In the genomic region with DNA sequence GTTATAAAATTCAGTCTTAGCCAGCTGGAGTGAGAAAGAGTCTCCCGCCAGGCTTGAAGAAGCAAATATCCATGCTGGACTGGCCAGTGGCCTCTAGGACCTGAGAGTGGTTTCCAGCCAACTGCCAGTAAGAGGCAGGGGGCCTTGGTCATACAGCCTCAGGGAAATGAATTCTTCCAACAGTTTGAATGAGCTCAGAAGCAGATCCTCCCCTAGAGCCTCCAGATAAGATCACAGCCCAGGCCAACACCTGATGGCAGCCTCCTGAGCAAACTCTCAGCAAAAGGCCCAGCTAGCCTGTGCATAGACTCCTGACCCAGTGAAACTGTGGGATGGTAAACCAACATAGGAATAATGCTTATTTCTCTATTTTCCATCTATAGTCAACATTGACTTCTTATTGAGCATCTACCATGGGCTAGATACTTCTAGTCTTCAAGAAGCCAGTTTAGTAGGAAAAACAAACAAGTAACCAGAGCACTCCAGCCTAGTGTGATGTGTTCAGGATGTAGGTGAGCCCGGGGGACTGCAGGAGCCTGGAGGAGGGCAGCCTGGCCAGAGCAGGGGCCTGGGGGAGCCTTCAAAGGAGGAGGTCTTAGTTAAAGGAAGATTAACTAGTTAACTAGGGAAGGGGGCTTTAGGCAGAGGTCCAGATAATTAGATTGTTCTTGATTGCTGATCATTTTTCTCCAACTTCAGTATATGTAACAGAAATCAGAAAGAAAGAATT, we compare ENCODE assay signal across 20 cellular contexts.
DNase-seq lines count a peak whose midpoint lies in the region; ATAC-seq, FAIRE-seq and TF ChIP-seq lines count a peak whose summit lies in the region.
"Had no signal": no experiment of that assay in that cellular context is flagged by ENCODE, and none has a peak within 500 bp of the region (broad histone marks: within the 10 kb centered on the region; RNA-seq: fewer than 3 reads in every experiment).

No MANE protein-coding gene starts in this region.

- peaks cover 37% of the 10 kb centered on the region for H3K4me1 ChIP-seq in CD4-positive, alpha-beta memory T cell (ENCODE audit: insufficient read depth, low read length)
- H3K4me1 ChIP-seq in esophagus muscularis mucosa: peaks cover 0 to 7% (median 2%) of the 10 kb centered on the region in 4 donors
- H3K4me1 ChIP-seq: pancreas had no signal

- no peaks in the 10 kb centered on the region for H3K27me3 Mint-ChIP-seq in CD4-positive, alpha-beta memory T cell
- no peaks in the 10 kb centered on the region for H3K27me3 Mint-ChIP-seq in IgD-negative memory B cell
- H3K27me3 Mint-ChIP-seq in activated naive CD8-positive, alpha-beta T cell treated with anti-CD3 and anti-CD28 coated beads, Interleukin-2, amount 10 ng/mL, durations not matched to agents 7 days and 5 days: no peaks in the 10 kb centered on the region
- H3K27me3 Mint-ChIP-seq in natural killer cell treated with Interleukin-12 subunit alpha and Interleukin-12 subunit beta and Interleukin-15 and Interleukin-18, amount 100 ng/mL, for 72 hours: no peaks in the 10 kb centered on the region

- ATAC-seq in activated naive CD8-positive, alpha-beta T cell treated with anti-CD3 and anti-CD28 coated beads, Interleukin-2, amount 10 ng/mL, durations not matched to agents 7 days and 5 days (ENCODE audit: low read depth): no peak
- ATAC-seq in natural killer cell treated with Interleukin-12 subunit alpha and Interleukin-12 subunit beta and Interleukin-15 and Interleukin-18, amount 100 ng/mL, for 72 hours: no peak
- ATAC-seq: GM23338, HepG2, pancreas had no signal

- no peaks in the 10 kb centered on the region for H3K9me3 ChIP-seq in CD4-positive, alpha-beta memory T cell (ENCODE audit: control insufficient read depth in 1 of 2, low read length in 2 of 2)
- H3K9me3 ChIP-seq in esophagus muscularis mucosa: no peaks in the 10 kb centered on the region
- H3K9me3 ChIP-seq: pancreas had no signal

- no peaks in the 10 kb centered on the region for H3K27me3 ChIP-seq in CD4-positive, alpha-beta memory T cell (ENCODE audit: insufficient read depth, low read length)
- H3K27me3 ChIP-seq in esophagus muscularis mucosa: no peaks in the 10 kb centered on the region
- H3K27me3 ChIP-seq: MG63, pancreas had no signal

- H3K27ac Mint-ChIP-seq in CD4-positive, alpha-beta memory T cell: peak overlapping the region; percentile 75 to 95 (median 90)
- peak overlapping the region; percentile 42 to 86 (median 58) for H3K27ac Mint-ChIP-seq in IgD-negative memory B cell
- H3K27ac Mint-ChIP-seq in activated naive CD8-positive, alpha-beta T cell treated with anti-CD3 and anti-CD28 coated beads, Interleukin-2, amount 10 ng/mL, durations not matched to agents 7 days and 5 days: peak overlapping the region; percentile 60
- H3K27ac Mint-ChIP-seq in natural killer cell treated with Interleukin-12 subunit alpha and Interleukin-12 subunit beta and Interleukin-15 and Interleukin-18, amount 100 ng/mL, for 72 hours: peak overlapping the region; percentile 88 to 94
- H3K27ac Mint-ChIP-seq: activated T-helper 1 cell treated with anti-CD3 and anti-CD28 coated beads, Interleukin-12 subunit alpha, Interleukin-12 subunit beta, Interleukin-2, Interleukin-4 antibody, amounts not matched to agents 30 ng/mL and 10 ng/mL and 1 ng/mL, durations not matched to agents 14 hours and 24 hours and 36 hours; GM23338 had no signal

- 73% methylated on average over 2 of the region's 2 CpGs for WGBS in esophagus muscularis mucosa

- H3K4me3 ChIP-seq in CD4-positive, alpha-beta memory T cell (ENCODE audit: low read length in 2 of 2): peak overlapping the region in 1 of 2 donors; percentile 15
- no peak overlapping the region for H3K4me3 ChIP-seq in esophagus muscularis mucosa
- H3K4me3 ChIP-seq: GM23338, MG63, pancreas had no signal

- peaks cover 30 to 60% (median 47%) of the 10 kb centered on the region in 4 donors for H3K4me1 Mint-ChIP-seq in CD4-positive, alpha-beta memory T cell
- H3K4me1 Mint-ChIP-seq in IgD-negative memory B cell: peaks cover 25 to 32% (median 26%) of the 10 kb centered on the region in 3 donors
- H3K4me1 Mint-ChIP-seq in activated naive CD8-positive, alpha-beta T cell treated with anti-CD3 and anti-CD28 coated beads, Interleukin-2, amount 10 ng/mL, durations not matched to agents 7 days and 5 days: peaks cover 17% of the 10 kb centered on the region
- H3K4me1 Mint-ChIP-seq in natural killer cell treated with Interleukin-12 subunit alpha and Interleukin-12 subunit beta and Interleukin-15 and Interleukin-18, amount 100 ng/mL, for 72 hours (ENCODE audit: low read depth in 2 of 2): peaks cover 69 to 74% of the 10 kb centered on the region in 2 donors

- peak overlapping the region in 7 of 8 donors; percentile 68 to 88 (median 80) for H3K4me3 Mint-ChIP-seq in CD4-positive, alpha-beta memory T cell
- H3K4me3 Mint-ChIP-seq in IgD-negative memory B cell: peak overlapping the region; percentile 53 to 85 (median 76)
- H3K4me3 Mint-ChIP-seq in activated naive CD8-positive, alpha-beta T cell treated with anti-CD3 and anti-CD28 coated beads, Interleukin-2, amount 10 ng/mL, durations not matched to agents 7 days and 5 days: peak overlapping the region; percentile 1
- H3K4me3 Mint-ChIP-seq in natural killer cell treated with Interleukin-12 subunit alpha and Interleukin-12 subunit beta and Interleukin-15 and Interleukin-18, amount 100 ng/mL, for 72 hours: peak overlapping the region; percentile 70
- H3K4me3 Mint-ChIP-seq: activated T-helper 1 cell treated with anti-CD3 and anti-CD28 coated beads, Interleukin-12 subunit alpha, Interleukin-12 subunit beta, Interleukin-2, Interleukin-4 antibody, amounts not matched to agents 30 ng/mL and 10 ng/mL and 1 ng/mL, durations not matched to agents 14 hours and 24 hours and 36 hours; GM23338 had no signal

- no peak for DNase-seq in CD4-positive, alpha-beta memory T cell
- no peak for DNase-seq in activated naive CD8-positive, alpha-beta T cell treated with anti-CD3 and anti-CD28 coated beads, Interleukin-2, amount 10 ng/mL, durations not matched to agents 7 days and 5 days
- DNase-seq in natural killer cell treated with Interleukin-12 subunit alpha and Interleukin-12 subunit beta and Interleukin-15 and Interleukin-18, amount 100 ng/mL, for 72 hours (ENCODE audit: low spot score): no peak
- DNase-seq in D721Med (ENCODE audit: insufficient read length, low spot score) (no peak), OCI-M2 (lab: John Stamatoyannopoulos, UW; ENCODE audit: unreplicated experiment) (no peak), esophagus muscularis mucosa (ENCODE audit: extremely low spot score) (no peak), NCI-H2081 treated with DMSO at 0.1 percent for 48 hours (lab: John Stamatoyannopoulos, UW) (no peak)
- DNase-seq: activated CD4-positive, alpha-beta T cell treated with anti-CD3 and anti-CD28 coated beads, Interleukin-2, amount 50 U/mL, for 48 hours; anterior cingulate cortex; effector CD8-positive, alpha-beta T cell; head of caudate nucleus; MG63; NCI-H146; NCI-H2227 treated with DMSO at 0.1 percent for 48 hours; pancreas; stimulated activated CD4-positive, alpha-beta T cell treated with anti-CD3 and anti-CD28 coated beads, Interleukin-2, amount 100 ng/mL, for 24 hours had no signal

- CTCF ChIA-PET in CD4-positive, alpha-beta memory T cell (lab: Charles Lee; ENCODE audit: partially characterized antibody): interaction anchor here (0.7 to 2.5 kb wide), 3 partner anchors 12 to 128 kb away, joined by 3 to 11 read pairs (median 4); partner anchors contain the start of gene EGR2

- H3K27ac ChIP-seq in CD4-positive, alpha-beta memory T cell (ENCODE audit: low read depth, low read length): peak overlapping the region; percentile 11
- no peak overlapping the region for H3K27ac ChIP-seq in esophagus muscularis mucosa (replicated peaks in 1 of 4)
- H3K27ac ChIP-seq: pancreas had no signal

- POLR2A ChIA-PET in CD4-positive, alpha-beta memory T cell (lab: Charles Lee; ENCODE audit: partially characterized antibody): interaction anchor here (0.6 to 2.9 kb wide), 8 partner anchors 8 to 493 kb away, joined by 3 to 16 read pairs (median 6); partner anchors contain the start of gene ADO
- POLR2A ChIA-PET in activated naive CD8-positive, alpha-beta T cell treated with anti-CD3 and anti-CD28 coated beads, Interleukin-2, amount 10 ng/mL, durations not matched to agents 7 days and 5 days (lab: Charles Lee): no interaction called here

- no peak for TF ChIP-seq EP300 in esophagus muscularis mucosa (IDR thresholded peaks at IDR 0.05)

- no peaks in the 10 kb centered on the region for H3K36me3 ChIP-seq in CD4-positive, alpha-beta memory T cell (ENCODE audit: insufficient read depth, low read length)
- no peaks in the 10 kb centered on the region for H3K36me3 ChIP-seq in esophagus muscularis mucosa
- H3K36me3 ChIP-seq: MG63, pancreas had no signal

- H3K9me3 Mint-ChIP-seq in CD4-positive, alpha-beta memory T cell: peaks cover 0 to 11% (median 4%) of the 10 kb centered on the region in 8 donors
- peaks cover 2 to 9% (median 2%) of the 10 kb centered on the region in 3 donors for H3K9me3 Mint-ChIP-seq in IgD-negative memory B cell
- peaks cover 11% of the 10 kb centered on the region for H3K9me3 Mint-ChIP-seq in activated naive CD8-positive, alpha-beta T cell treated with anti-CD3 and anti-CD28 coated beads, Interleukin-2, amount 10 ng/mL, durations not matched to agents 7 days and 5 days
- peaks cover 14% of the 10 kb centered on the region for H3K9me3 Mint-ChIP-seq in natural killer cell treated with Interleukin-12 subunit alpha and Interleukin-12 subunit beta and Interleukin-15 and Interleukin-18, amount 100 ng/mL, for 72 hours

- intact Hi-C loops in CD4-positive, alpha-beta memory T cell (cut with micrococcal nuclease): loop anchor here (2.0 kb wide), 1 partner anchor 66 kb away; no protein-coding TSS in a partner anchor
- intact Hi-C loops in esophagus muscularis mucosa (cut with DNase I): no loop called here

- no peak for TF ChIP-seq CTCF in D721Med (IDR thresholded peaks at IDR 0.05; ENCODE audit: insufficient read depth, missing control alignments)
- TF ChIP-seq CTCF in esophagus muscularis mucosa (IDR thresholded peaks at IDR 0.05): no peak

- H3K36me3 Mint-ChIP-seq in CD4-positive, alpha-beta memory T cell: peaks cover 0 to 4% of the 10 kb centered on the region in 2 donors
- H3K36me3 Mint-ChIP-seq in IgD-negative memory B cell: no peaks in the 10 kb centered on the region
- H3K36me3 Mint-ChIP-seq in activated naive CD8-positive, alpha-beta T cell treated with anti-CD3 and anti-CD28 coated beads, Interleukin-2, amount 10 ng/mL, durations not matched to agents 7 days and 5 days: peaks cover 11% of the 10 kb centered on the region
- H3K36me3 Mint-ChIP-seq in natural killer cell treated with Interleukin-12 subunit alpha and Interleukin-12 subunit beta and Interleukin-15 and Interleukin-18, amount 100 ng/mL, for 72 hours: peaks cover 15% of the 10 kb centered on the region

- no peak for TF ChIP-seq POLR2A in esophagus muscularis mucosa (IDR thresholded peaks at IDR 0.05; ENCODE audit: low read depth)

- no peak for FAIRE-seq in D721Med (lab: Jason Lieb, UNC)
- FAIRE-seq: HepG2, pancreas had no signal

Comparison
In these comparisons a context has a peak if more than half of its experiments do, and no peak if none do; other contexts are left out.
1. H3K4me3 Mint-ChIP-seq: peak in every context shown above with its lines; median percentile 80 in CD4-positive, alpha-beta memory T cell; 76 in IgD-negative memory B cell; 70 in natural killer cell treated with Interleukin-12 subunit alpha and Interleukin-12 subunit beta and Interleukin-15 and Interleukin-18, amount 100 ng/mL, for 72 hours; 1 in activated naive CD8-positive, alpha-beta T cell treated with anti-CD3 and anti-CD28 coated beads, Interleukin-2, amount 10 ng/mL, durations not matched to agents 7 days and 5 days.